ENCODE assay signal across 1 cellular context in the genomic region with DNA sequence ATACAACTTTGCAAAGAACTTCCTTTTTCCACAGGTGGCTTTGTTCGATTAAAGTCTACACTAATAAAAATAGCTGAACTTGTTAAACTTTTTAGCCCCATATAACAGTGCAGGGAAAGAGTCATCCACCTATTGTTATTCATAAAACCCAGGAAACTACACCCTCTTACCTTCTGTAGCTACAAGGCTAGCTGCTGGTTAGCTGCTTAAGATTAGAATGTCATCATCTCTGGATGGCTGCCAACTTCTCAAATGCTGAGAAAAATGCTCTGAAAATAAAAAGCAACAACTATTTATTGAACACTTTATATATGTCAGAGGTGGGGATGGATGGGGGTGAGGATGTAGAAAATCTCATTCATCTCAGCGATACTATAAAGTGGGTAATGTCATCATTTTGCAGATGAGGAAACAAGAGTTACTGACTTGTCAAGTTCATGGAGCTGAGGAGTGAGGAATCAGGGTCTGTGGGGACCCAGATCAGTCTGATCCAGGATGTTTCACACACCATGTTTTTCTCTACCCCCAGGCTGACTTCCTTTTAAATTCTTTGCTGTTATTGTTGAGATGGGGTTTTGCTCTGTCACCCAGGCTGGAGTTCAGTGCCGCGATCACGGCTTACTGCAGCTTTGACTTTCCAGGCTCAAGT.
TF ChIP-seq lines count a peak whose summit lies in the region.

No MANE protein-coding gene starts in this region.

TF ChIP-seq in K562, 482 proteins besides CTCF, POLR2A, EP300 and RAD21 (continued from another document and continues in another):
- TF ChIP-seq HMBOX1 (IDR thresholded peaks at IDR 0.05) (peak; percentile 89), SOX6 (IDR thresholded peaks at IDR 0.05) (peak; percentile 15; the same call in 1 of the 2 replicates), SMARCB1 (IDR thresholded peaks at IDR 0.05; ENCODE audit: insufficient read length, low read depth) (no peak), C11orf30 (IDR thresholded peaks at IDR 0.05; ENCODE audit: low read depth) (peak; percentile 78), TAL1 (IDR thresholded peaks at IDR 0.05) (no peak), EP400 (IDR thresholded peaks at IDR 0.05) (no peak), CXXC5 (CRISPR knock-in tag; IDR thresholded peaks at IDR 0.05) (no peak), ZNF398 (CRISPR knock-in tag; IDR thresholded peaks at IDR 0.05) (no peak), NFIX (CRISPR knock-in tag; IDR thresholded peaks at IDR 0.05; ENCODE audit: low read depth) (peak; percentile 50; the same call in 1 of the 2 replicates), FOXA3 (CRISPR knock-in tag; conservative IDR thresholded peaks at IDR 0.05 in 1 of 2, IDR thresholded peaks at IDR 0.05 in 1 of 2) (no peak), NELFE (IDR thresholded peaks at IDR 0.05; ENCODE audit: insufficient read depth, insufficient read length) (no peak), ZNF57 (CRISPR knock-in tag; IDR thresholded peaks at IDR 0.05) (no peak), PHTF2 (CRISPR knock-in tag; IDR thresholded peaks at IDR 0.05) (no peak), DPF2 (IDR thresholded peaks at IDR 0.05) (peak; percentile 50; the same call in 1 of the 2 replicates), FIP1L1 (IDR thresholded peaks at IDR 0.05; ENCODE audit: low read depth, low read length, poor library complexity, severe bottlenecking) (no peak), CHAMP1 (IDR thresholded peaks at IDR 0.05) (no peak), CREBBP (IDR thresholded peaks at IDR 0.05; ENCODE audit: low read depth, low read length) (no peak), MAFF (IDR thresholded peaks at IDR 0.05; ENCODE audit: low read length) (0 out of 2 replicates have a peak, but pooled peaks have one; percentile 44), MAZ (CRISPR knock-in tag; conservative IDR thresholded peaks at IDR 0.05 in 1 of 2, IDR thresholded peaks at IDR 0.05 in 1 of 2) (no peak), KDM2B (CRISPR knock-in tag; IDR thresholded peaks at IDR 0.05) (no peak), TAF15 (IDR thresholded peaks at IDR 0.05; ENCODE audit: low read depth, low read length) (no peak), JUND (IDR thresholded peaks at IDR 0.05; ENCODE audit: borderline replicate concordance, low read depth, low read length) (peak; percentile 43; the same call in 1 of the 2 replicates), JUND (tag; IDR thresholded peaks at IDR 0.05; ENCODE audit: borderline replicate concordance, low read depth, low read length) (peak; percentile 45; the same call in 2 of the 3 replicates), ATF7 (IDR thresholded peaks at IDR 0.05) (peak; percentile 54; the same call in 1 of the 2 replicates), FOXA1 (IDR thresholded peaks at IDR 0.05; ENCODE audit: borderline replicate concordance) (no peak), ZNF766 (CRISPR knock-in tag; conservative IDR thresholded peaks at IDR 0.05) (no peak)
- TF ChIP-seq, protein P1, sequence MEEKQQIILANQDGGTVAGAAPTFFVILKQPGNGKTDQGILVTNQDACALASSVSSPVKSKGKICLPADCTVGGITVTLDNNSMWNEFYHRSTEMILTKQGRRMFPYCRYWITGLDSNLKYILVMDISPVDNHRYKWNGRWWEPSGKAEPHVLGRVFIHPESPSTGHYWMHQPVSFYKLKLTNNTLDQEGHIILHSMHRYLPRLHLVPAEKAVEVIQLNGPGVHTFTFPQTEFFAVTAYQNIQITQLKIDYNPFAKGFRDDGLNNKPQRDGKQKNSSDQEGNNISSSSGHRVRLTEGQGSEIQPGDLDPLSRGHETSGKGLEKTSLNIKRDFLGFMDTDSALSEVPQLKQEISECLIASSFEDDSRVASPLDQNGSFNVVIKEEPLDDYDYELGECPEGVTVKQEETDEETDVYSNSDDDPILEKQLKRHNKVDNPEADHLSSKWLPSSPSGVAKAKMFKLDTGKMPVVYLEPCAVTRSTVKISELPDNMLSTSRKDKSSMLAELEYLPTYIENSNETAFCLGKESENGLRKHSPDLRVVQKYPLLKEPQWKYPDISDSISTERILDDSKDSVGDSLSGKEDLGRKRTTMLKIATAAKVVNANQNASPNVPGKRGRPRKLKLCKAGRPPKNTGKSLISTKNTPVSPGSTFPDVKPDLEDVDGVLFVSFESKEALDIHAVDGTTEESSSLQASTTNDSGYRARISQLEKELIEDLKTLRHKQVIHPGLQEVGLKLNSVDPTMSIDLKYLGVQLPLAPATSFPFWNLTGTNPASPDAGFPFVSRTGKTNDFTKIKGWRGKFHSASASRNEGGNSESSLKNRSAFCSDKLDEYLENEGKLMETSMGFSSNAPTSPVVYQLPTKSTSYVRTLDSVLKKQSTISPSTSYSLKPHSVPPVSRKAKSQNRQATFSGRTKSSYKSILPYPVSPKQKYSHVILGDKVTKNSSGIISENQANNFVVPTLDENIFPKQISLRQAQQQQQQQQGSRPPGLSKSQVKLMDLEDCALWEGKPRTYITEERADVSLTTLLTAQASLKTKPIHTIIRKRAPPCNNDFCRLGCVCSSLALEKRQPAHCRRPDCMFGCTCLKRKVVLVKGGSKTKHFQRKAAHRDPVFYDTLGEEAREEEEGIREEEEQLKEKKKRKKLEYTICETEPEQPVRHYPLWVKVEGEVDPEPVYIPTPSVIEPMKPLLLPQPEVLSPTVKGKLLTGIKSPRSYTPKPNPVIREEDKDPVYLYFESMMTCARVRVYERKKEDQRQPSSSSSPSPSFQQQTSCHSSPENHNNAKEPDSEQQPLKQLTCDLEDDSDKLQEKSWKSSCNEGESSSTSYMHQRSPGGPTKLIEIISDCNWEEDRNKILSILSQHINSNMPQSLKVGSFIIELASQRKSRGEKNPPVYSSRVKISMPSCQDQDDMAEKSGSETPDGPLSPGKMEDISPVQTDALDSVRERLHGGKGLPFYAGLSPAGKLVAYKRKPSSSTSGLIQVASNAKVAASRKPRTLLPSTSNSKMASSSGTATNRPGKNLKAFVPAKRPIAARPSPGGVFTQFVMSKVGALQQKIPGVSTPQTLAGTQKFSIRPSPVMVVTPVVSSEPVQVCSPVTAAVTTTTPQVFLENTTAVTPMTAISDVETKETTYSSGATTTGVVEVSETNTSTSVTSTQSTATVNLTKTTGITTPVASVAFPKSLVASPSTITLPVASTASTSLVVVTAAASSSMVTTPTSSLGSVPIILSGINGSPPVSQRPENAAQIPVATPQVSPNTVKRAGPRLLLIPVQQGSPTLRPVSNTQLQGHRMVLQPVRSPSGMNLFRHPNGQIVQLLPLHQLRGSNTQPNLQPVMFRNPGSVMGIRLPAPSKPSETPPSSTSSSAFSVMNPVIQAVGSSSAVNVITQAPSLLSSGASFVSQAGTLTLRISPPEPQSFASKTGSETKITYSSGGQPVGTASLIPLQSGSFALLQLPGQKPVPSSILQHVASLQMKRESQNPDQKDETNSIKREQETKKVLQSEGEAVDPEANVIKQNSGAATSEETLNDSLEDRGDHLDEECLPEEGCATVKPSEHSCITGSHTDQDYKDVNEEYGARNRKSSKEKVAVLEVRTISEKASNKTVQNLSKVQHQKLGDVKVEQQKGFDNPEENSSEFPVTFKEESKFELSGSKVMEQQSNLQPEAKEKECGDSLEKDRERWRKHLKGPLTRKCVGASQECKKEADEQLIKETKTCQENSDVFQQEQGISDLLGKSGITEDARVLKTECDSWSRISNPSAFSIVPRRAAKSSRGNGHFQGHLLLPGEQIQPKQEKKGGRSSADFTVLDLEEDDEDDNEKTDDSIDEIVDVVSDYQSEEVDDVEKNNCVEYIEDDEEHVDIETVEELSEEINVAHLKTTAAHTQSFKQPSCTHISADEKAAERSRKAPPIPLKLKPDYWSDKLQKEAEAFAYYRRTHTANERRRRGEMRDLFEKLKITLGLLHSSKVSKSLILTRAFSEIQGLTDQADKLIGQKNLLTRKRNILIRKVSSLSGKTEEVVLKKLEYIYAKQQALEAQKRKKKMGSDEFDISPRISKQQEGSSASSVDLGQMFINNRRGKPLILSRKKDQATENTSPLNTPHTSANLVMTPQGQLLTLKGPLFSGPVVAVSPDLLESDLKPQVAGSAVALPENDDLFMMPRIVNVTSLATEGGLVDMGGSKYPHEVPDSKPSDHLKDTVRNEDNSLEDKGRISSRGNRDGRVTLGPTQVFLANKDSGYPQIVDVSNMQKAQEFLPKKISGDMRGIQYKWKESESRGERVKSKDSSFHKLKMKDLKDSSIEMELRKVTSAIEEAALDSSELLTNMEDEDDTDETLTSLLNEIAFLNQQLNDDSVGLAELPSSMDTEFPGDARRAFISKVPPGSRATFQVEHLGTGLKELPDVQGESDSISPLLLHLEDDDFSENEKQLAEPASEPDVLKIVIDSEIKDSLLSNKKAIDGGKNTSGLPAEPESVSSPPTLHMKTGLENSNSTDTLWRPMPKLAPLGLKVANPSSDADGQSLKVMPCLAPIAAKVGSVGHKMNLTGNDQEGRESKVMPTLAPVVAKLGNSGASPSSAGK (IDR thresholded peaks at IDR 0.05): no peak
- TF ChIP-seq, protein P2, sequence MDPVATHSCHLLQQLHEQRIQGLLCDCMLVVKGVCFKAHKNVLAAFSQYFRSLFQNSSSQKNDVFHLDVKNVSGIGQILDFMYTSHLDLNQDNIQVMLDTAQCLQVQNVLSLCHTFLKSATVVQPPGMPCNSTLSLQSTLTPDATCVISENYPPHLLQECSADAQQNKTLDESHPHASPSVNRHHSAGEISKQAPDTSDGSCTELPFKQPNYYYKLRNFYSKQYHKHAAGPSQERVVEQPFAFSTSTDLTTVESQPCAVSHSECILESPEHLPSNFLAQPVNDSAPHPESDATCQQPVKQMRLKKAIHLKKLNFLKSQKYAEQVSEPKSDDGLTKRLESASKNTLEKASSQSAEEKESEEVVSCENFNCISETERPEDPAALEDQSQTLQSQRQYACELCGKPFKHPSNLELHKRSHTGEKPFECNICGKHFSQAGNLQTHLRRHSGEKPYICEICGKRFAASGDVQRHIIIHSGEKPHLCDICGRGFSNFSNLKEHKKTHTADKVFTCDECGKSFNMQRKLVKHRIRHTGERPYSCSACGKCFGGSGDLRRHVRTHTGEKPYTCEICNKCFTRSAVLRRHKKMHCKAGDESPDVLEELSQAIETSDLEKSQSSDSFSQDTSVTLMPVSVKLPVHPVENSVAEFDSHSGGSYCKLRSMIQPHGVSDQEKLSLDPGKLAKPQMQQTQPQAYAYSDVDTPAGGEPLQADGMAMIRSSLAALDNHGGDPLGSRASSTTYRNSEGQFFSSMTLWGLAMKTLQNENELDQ (CRISPR knock-in tag; IDR thresholded peaks at IDR 0.05; ENCODE audit: borderline replicate concordance): no peak
- TF ChIP-seq, protein P3, sequence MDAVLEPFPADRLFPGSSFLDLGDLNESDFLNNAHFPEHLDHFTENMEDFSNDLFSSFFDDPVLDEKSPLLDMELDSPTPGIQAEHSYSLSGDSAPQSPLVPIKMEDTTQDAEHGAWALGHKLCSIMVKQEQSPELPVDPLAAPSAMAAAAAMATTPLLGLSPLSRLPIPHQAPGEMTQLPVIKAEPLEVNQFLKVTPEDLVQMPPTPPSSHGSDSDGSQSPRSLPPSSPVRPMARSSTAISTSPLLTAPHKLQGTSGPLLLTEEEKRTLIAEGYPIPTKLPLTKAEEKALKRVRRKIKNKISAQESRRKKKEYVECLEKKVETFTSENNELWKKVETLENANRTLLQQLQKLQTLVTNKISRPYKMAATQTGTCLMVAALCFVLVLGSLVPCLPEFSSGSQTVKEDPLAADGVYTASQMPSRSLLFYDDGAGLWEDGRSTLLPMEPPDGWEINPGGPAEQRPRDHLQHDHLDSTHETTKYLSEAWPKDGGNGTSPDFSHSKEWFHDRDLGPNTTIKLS (IDR thresholded peaks at IDR 0.05; ENCODE audit: borderline replicate concordance, low read depth): no peak
- TF ChIP-seq, protein P4, sequence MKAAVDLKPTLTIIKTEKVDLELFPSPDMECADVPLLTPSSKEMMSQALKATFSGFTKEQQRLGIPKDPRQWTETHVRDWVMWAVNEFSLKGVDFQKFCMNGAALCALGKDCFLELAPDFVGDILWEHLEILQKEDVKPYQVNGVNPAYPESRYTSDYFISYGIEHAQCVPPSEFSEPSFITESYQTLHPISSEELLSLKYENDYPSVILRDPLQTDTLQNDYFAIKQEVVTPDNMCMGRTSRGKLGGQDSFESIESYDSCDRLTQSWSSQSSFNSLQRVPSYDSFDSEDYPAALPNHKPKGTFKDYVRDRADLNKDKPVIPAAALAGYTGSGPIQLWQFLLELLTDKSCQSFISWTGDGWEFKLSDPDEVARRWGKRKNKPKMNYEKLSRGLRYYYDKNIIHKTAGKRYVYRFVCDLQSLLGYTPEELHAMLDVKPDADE (conservative IDR thresholded peaks at IDR 0.05; ENCODE audit: control insufficient read depth, low read depth, low read length): no peak
- TF ChIP-seq, protein P5, sequence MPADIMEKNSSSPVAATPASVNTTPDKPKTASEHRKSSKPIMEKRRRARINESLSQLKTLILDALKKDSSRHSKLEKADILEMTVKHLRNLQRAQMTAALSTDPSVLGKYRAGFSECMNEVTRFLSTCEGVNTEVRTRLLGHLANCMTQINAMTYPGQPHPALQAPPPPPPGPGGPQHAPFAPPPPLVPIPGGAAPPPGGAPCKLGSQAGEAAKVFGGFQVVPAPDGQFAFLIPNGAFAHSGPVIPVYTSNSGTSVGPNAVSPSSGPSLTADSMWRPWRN (IDR thresholded peaks at IDR 0.05; ENCODE audit: low read depth): no peak
